In genomic region chr10:120597902-120598301, GRCh38 we compare ENCODE assay signal across 20 cellular contexts.
"Had no signal": no experiment of that assay in that cellular context is flagged by ENCODE, and none has a peak within 500 bp of the region (broad histone marks: within the 10 kb centered on the region; RNA-seq: fewer than 3 reads in every experiment).

No MANE protein-coding gene starts in this region.

- H3K36me3 ChIP-seq: MG63, SJSA1 had no signal

- H3K4me3 ChIP-seq: MG63, SJSA1, SK-N-MC had no signal

- H3K27me3 ChIP-seq: MG63, SJSA1 had no signal

- H3K27ac ChIP-seq: HL-60, SJSA1, SK-N-MC had no signal

- DNase-seq: Karpas-422, KG1, MG63, NCI-H1092, NCI-H1105 treated with DMSO at 0.1 percent for 48 hours, NCI-H1417 treated with DMSO at 0.1 percent for 48 hours, NCI-H1694 treated with DMSO at 0.1 percent for 48 hours, NCI-H1930, NCI-H2081 treated with DMSO at 0.1 percent for 48 hours, NCI-H226, NCI-H510A, NCI-H774, Right ventricle myocardium superior, RPMI8226, SIG-M5 had no signal

- FAIRE-seq: HTR-8/SVneo, RCC 7860 had no signal

- H3K9me3 ChIP-seq: MG63, SJSA1 had no signal
